In genomic region chr13:46071590-46072249, GRCh38 we compare ENCODE assay signal across 12 cellular contexts. TPM values are rescaled to one million over a fixed set of nuclear protein-coding genes. Genes with fewer than 3 reads are reported as not detected.
DNase-seq lines count a peak whose midpoint lies in the region; ATAC-seq, FAIRE-seq and TF ChIP-seq lines count a peak whose summit lies in the region.
"Had no signal": no experiment of that assay in that cellular context is flagged by ENCODE, and none has a peak within 500 bp of the region (broad histone marks: within the 10 kb centered on the region; RNA-seq: fewer than 3 reads in every experiment).

No MANE protein-coding gene starts in this region.

- H3K9me3 ChIP-seq in T-helper 17 cell (ENCODE audit: control insufficient read depth, low read length, poor library complexity, severe bottlenecking): no peaks in the 10 kb centered on the region

- H3K4me3 Mint-ChIP-seq in T-helper 17 cell (no peak overlapping the region), HFFc6 (no peak overlapping the region)

- peak; percentile 32 for TF ChIP-seq CTCF in GM10248 (IDR thresholded peaks at IDR 0.05; ENCODE audit: control extremely low read depth, extremely low read depth, low read depth, missing control alignments)
- TF ChIP-seq CTCF in HFFc6 (IDR thresholded peaks at IDR 0.05): no peak

- H3K27ac Mint-ChIP-seq in T-helper 17 cell (peak overlapping the region; percentile 68), HFFc6 (no peak overlapping the region)

- no peaks in the 10 kb centered on the region for H3K9me3 Mint-ChIP-seq in HFFc6

- POLR2A ChIA-PET in GM10248 (lab: Yijun Ruan, JAX): interaction anchor here (0.6 kb wide), 1 partner anchor 1039 kb away, joined by 3 read pairs; no protein-coding TSS in a partner anchor

- peak; percentile 57 for DNase-seq in GM10248 (ENCODE audit: extremely low spot score)
- no peak for DNase-seq in T-helper 17 cell
- DNase-seq in SKM-1 (lab: John Stamatoyannopoulos, UW; ENCODE audit: unreplicated experiment): no peak
- no peak for DNase-seq in HTR-8/SVneo (ENCODE audit: insufficient read length, low spot score)
- DNase-seq in effector CD4-positive, alpha-beta T cell: no peak
- DNase-seq in HFFc6: no peak
- DNase-seq: activated CD4-positive, CD25-positive, alpha-beta regulatory T cell; NCI-H226 had no signal

- CTCF ChIA-PET in GM10248 (lab: Yijun Ruan, JAX): interaction anchor here (0.6 to 4.0 kb wide), 15 partner anchors 9 to 89 kb away, joined by 3 to 24 read pairs (median 3); no protein-coding TSS in a partner anchor

- no peaks in the 10 kb centered on the region for H3K36me3 Mint-ChIP-seq in T-helper 17 cell (ENCODE audit: low read depth)
- H3K36me3 Mint-ChIP-seq in HFFc6 (ENCODE audit: low read depth): no peaks in the 10 kb centered on the region

- H3K4me1 Mint-ChIP-seq in T-helper 17 cell: no peaks in the 10 kb centered on the region
- no peaks in the 10 kb centered on the region for H3K4me1 Mint-ChIP-seq in HFFc6 (ENCODE audit: low read depth)

- no peak for FAIRE-seq in HTR-8/SVneo (lab: Jason Lieb, UNC)
- FAIRE-seq: astrocyte had no signal

- ATAC-seq in GM19452 (IDR thresholded peaks at IDR 0.05; ENCODE audit: unreplicated experiment) (peak; percentile 91), HG03045 (IDR thresholded peaks at IDR 0.05; ENCODE audit: unreplicated experiment) (peak; percentile 93), T-helper 17 cell (no peak)

- H3K27me3 Mint-ChIP-seq in T-helper 17 cell (peaks cover 22% of the 10 kb centered on the region), HFFc6 (ENCODE audit: insufficient read depth) (no peaks in the 10 kb centered on the region; the same call in 1 of the 2 replicates)

RNA-seq across cellular contexts. Expression of gene ZC3H13, which starts 19.2 kb away (rescaled TPM):
- total RNA-seq in T-helper 17 cell: 10 to 100 TPM; 46.5 to 48.6 TPM
- total RNA-seq in HFFc6 (2021; fragmentation: NEBNext Ultra II Directional; extraction: Animal tissue kit (Norgen Biotek cat#: 25700)): 10 to 100 TPM; 31.8 to 40.1 (median 35.6) TPM

RNA-seq across cellular contexts. Expression of gene CPB2, which starts 33.1 kb away (rescaled TPM):
- total RNA-seq in T-helper 17 cell: not detected
- not detected for total RNA-seq in HFFc6 (2021; fragmentation: NEBNext Ultra II Directional; extraction: Animal tissue kit (Norgen Biotek cat#: 25700))
- total RNA-seq: astrocyte, glomerular endothelial cell had no signal
